Comparison of ENCODE assay signal across 8 cellular contexts in the genomic region with DNA sequence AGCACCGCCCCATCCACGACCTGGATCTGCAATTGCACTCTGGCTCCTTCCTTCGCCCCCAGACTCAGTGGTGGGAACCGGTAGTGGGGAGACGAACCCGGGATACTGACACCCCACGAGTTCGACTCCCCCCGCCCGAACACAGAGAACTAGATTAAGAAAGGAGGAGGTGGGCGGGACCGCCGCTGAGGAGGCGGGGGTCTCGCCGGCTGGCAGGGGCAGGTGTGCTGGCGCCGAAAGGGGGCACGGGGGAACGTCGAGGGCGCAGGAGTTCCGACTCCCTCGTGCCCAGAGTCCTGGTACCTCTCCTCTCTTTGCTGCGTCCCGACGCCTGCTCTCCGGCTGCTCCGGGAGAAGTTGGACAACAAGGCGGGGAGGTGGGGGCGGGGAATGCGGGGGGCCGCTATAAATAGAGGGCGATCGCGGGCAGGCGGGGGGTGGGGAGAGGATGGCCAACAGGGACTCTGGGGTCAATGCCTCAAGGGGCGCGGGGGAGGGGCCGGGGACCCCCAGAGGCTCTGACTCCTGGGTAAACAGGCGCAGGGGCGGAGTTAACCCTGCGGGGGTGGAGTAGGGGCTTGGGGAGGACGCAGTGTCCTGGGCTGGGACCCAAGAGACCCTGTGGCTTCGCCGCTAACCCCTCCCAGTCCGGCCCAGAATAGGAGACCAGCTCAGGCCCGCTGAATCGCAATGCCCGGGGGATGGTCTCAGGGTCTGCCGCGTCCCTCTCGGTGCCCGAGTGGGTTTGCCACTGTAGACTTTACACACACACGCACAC. TPM values are rescaled to one million over a fixed set of nuclear protein-coding genes. Genes with fewer than 3 reads are reported as not detected.
DNase-seq lines count a peak whose midpoint lies in the region; ATAC-seq and TF ChIP-seq lines count a peak whose summit lies in the region.

No MANE protein-coding gene starts in this region.

- H2AFZ ChIP-seq in neuron (ENCODE audit: low read depth, low read length): no peak overlapping the region

- no peak overlapping the region for H3K27ac Mint-ChIP-seq in activated CD4-positive, alpha-beta memory T cell treated with anti-CD3 and anti-CD28 coated beads, Interleukin-2, amount 10 ng/mL, durations not matched to agents 7 days and 5 days
- no peak overlapping the region for H3K27ac Mint-ChIP-seq in glutamatergic neuron (ENCODE audit: unreplicated experiment)

- TF ChIP-seq CTCF in DOHH2 (IDR thresholded peaks at IDR 0.05; ENCODE audit: low read depth, low read length, poor library complexity, severe bottlenecking) (no peak), glutamatergic neuron (IDR thresholded peaks at IDR 0.05; ENCODE audit: partially characterized antibody, unreplicated experiment) (no peak)

- peak overlapping the region; percentile 69 for H3K4me3 Mint-ChIP-seq in activated CD4-positive, alpha-beta memory T cell treated with anti-CD3 and anti-CD28 coated beads, Interleukin-2, amount 10 ng/mL, durations not matched to agents 7 days and 5 days
- H3K4me3 Mint-ChIP-seq in glutamatergic neuron (ENCODE audit: unreplicated experiment): peak overlapping the region; percentile 88

- no peaks in the 10 kb centered on the region for H3K36me3 Mint-ChIP-seq in activated CD4-positive, alpha-beta memory T cell treated with anti-CD3 and anti-CD28 coated beads, Interleukin-2, amount 10 ng/mL, durations not matched to agents 7 days and 5 days (ENCODE audit: low read depth)
- peaks cover 4% of the 10 kb centered on the region for H3K36me3 Mint-ChIP-seq in glutamatergic neuron (ENCODE audit: unreplicated experiment)

- H3K27me3 ChIP-seq in DOHH2 (ENCODE audit: control insufficient read depth, low read length) (peaks cover 45% of the 10 kb centered on the region), neuron (ENCODE audit: insufficient read depth, low read length) (peaks cover 66% of the 10 kb centered on the region)

- H3K4me1 ChIP-seq in DOHH2 (ENCODE audit: control insufficient read depth, low read length): no peaks in the 10 kb centered on the region
- H3K4me1 ChIP-seq in neuron (ENCODE audit: insufficient read depth, low read length): peaks cover 10% of the 10 kb centered on the region

- peaks cover 11% of the 10 kb centered on the region for H3K4me1 Mint-ChIP-seq in activated CD4-positive, alpha-beta memory T cell treated with anti-CD3 and anti-CD28 coated beads, Interleukin-2, amount 10 ng/mL, durations not matched to agents 7 days and 5 days
- peaks cover 4% of the 10 kb centered on the region for H3K4me1 Mint-ChIP-seq in glutamatergic neuron (ENCODE audit: low read depth, unreplicated experiment)

- no peaks in the 10 kb centered on the region for H4K20me1 ChIP-seq in DOHH2 (ENCODE audit: control insufficient read depth, insufficient read depth, low read depth, low read length)

- no peaks in the 10 kb centered on the region for H3K79me2 ChIP-seq in DOHH2 (ENCODE audit: control insufficient read depth, low read length)

- H3K36me3 ChIP-seq in DOHH2 (ENCODE audit: control insufficient read depth, low read length) (no peaks in the 10 kb centered on the region), neuron (ENCODE audit: insufficient read depth, low read length) (no peaks in the 10 kb centered on the region)

- CTCF ChIA-PET in activated CD4-positive, alpha-beta memory T cell treated with anti-CD3 and anti-CD28 coated beads, Interleukin-2, amount 10 ng/mL, durations not matched to agents 7 days and 5 days (lab: Charles Lee): interaction anchor here (1.2 to 1.4 kb wide), 3 partner anchors 11 to 79 kb away, joined by 3 to 5 read pairs (median 3); no protein-coding TSS in a partner anchor

- H3K4me3 ChIP-seq in DOHH2 (ENCODE audit: low read length) (no peak overlapping the region), neuron (ENCODE audit: low read length) (peak overlapping the region; percentile 29)

- no peaks in the 10 kb centered on the region for H3F3A ChIP-seq in DOHH2 (ENCODE audit: control insufficient read depth, insufficient read depth)

- no peak for ATAC-seq in HG03175 (IDR thresholded peaks at IDR 0.05; ENCODE audit: unreplicated experiment)

- H3K4me2 ChIP-seq in DOHH2 (ENCODE audit: low read length): peak overlapping the region; percentile 24; the same call in 1 of the 2 replicates

- DNase-seq in activated CD4-positive, alpha-beta memory T cell treated with anti-CD3 and anti-CD28 coated beads, Interleukin-2, amount 10 ng/mL, durations not matched to agents 7 days and 5 days: no peak
- DNase-seq in glutamatergic neuron: peak; percentile 39
- no peak for DNase-seq in NK-92 treated with Interleukin-12 subunit alpha and Interleukin-12 subunit beta, amount 100 ng/mL, for 24 hours (lab: John Stamatoyannopoulos, UW)
- DNase-seq in NCI-H345 (lab: John Stamatoyannopoulos, UW): no peak
- no peak for DNase-seq in COLO829 (ENCODE audit: low spot score)

- H3K9me2 ChIP-seq in DOHH2 (replicated peaks; ENCODE audit: control insufficient read depth, low read length): no peaks in the 10 kb centered on the region

- POLR2A ChIA-PET in activated CD4-positive, alpha-beta memory T cell treated with anti-CD3 and anti-CD28 coated beads, Interleukin-2, amount 10 ng/mL, durations not matched to agents 7 days and 5 days (lab: Charles Lee): no interaction called here

- H3K9me3 ChIP-seq in DOHH2 (ENCODE audit: control insufficient read depth, insufficient read depth, low read length): no peaks in the 10 kb centered on the region
- H3K9me3 ChIP-seq in neuron (ENCODE audit: low read length): no peaks in the 10 kb centered on the region

- no peaks in the 10 kb centered on the region for H3K9me3 Mint-ChIP-seq in activated CD4-positive, alpha-beta memory T cell treated with anti-CD3 and anti-CD28 coated beads, Interleukin-2, amount 10 ng/mL, durations not matched to agents 7 days and 5 days
- peaks cover 9% of the 10 kb centered on the region for H3K9me3 Mint-ChIP-seq in glutamatergic neuron (ENCODE audit: unreplicated experiment)

- H3K27me3 Mint-ChIP-seq in activated CD4-positive, alpha-beta memory T cell treated with anti-CD3 and anti-CD28 coated beads, Interleukin-2, amount 10 ng/mL, durations not matched to agents 7 days and 5 days: peaks cover 34% of the 10 kb centered on the region
- peaks cover 5% of the 10 kb centered on the region for H3K27me3 Mint-ChIP-seq in glutamatergic neuron (ENCODE audit: unreplicated experiment)

- H3K27ac ChIP-seq in DOHH2 (ENCODE audit: low read depth, low read length): no peak overlapping the region

RNA-seq across cellular contexts. Expression of gene NDRG2, which starts 0.7 kb away (rescaled TPM):
- 1 to 10 TPM; 8.3 to 8.5 TPM for total RNA-seq in activated CD4-positive, alpha-beta memory T cell treated with anti-CD3 and anti-CD28 coated beads, Interleukin-2, amount 10 ng/mL, durations not matched to agents 7 days and 5 days
- total RNA-seq in glutamatergic neuron (ENCODE audit: unreplicated experiment): 33.1 TPM

RNA-seq across cellular contexts. Expression of gene TPPP2, which starts 4.5 kb away (rescaled TPM):
- total RNA-seq in activated CD4-positive, alpha-beta memory T cell treated with anti-CD3 and anti-CD28 coated beads, Interleukin-2, amount 10 ng/mL, durations not matched to agents 7 days and 5 days: not detected
- not detected for total RNA-seq in glutamatergic neuron (ENCODE audit: unreplicated experiment)

RNA-seq across cellular contexts. Expression of gene RNASE13, which starts 9.0 kb away (rescaled TPM):
- total RNA-seq in activated CD4-positive, alpha-beta memory T cell treated with anti-CD3 and anti-CD28 coated beads, Interleukin-2, amount 10 ng/mL, durations not matched to agents 7 days and 5 days: not detected
- not detected for total RNA-seq in glutamatergic neuron (ENCODE audit: unreplicated experiment)

RNA-seq across cellular contexts. Expression of gene RNASE7, which starts 16.6 kb away (rescaled TPM):
- total RNA-seq in activated CD4-positive, alpha-beta memory T cell treated with anti-CD3 and anti-CD28 coated beads, Interleukin-2, amount 10 ng/mL, durations not matched to agents 7 days and 5 days: not detected
- total RNA-seq in glutamatergic neuron (ENCODE audit: unreplicated experiment): not detected

RNA-seq across cellular contexts. Expression of gene SLC39A2, which starts 26.5 kb away (rescaled TPM):
- total RNA-seq in activated CD4-positive, alpha-beta memory T cell treated with anti-CD3 and anti-CD28 coated beads, Interleukin-2, amount 10 ng/mL, durations not matched to agents 7 days and 5 days: not detected
- not detected for total RNA-seq in glutamatergic neuron (ENCODE audit: unreplicated experiment)
